In genomic region chr18:54775686-54776085, GRCh38 we compare ENCODE assay signal across 9 cellular contexts. TPM values are rescaled to one million over a fixed set of nuclear protein-coding genes. Genes with fewer than 3 reads are reported as not detected.
DNase-seq lines count a peak whose midpoint lies in the region; ATAC-seq and TF ChIP-seq lines count a peak whose summit lies in the region.
"Had no signal": no experiment of that assay in that cellular context is flagged by ENCODE, and none has a peak within 500 bp of the region (broad histone marks: within the 10 kb centered on the region; RNA-seq: fewer than 3 reads in every experiment).

No MANE protein-coding gene starts in this region.

- ATAC-seq in GM18870 (IDR thresholded peaks at IDR 0.05; ENCODE audit: unreplicated experiment) (no peak), GM19035 (IDR thresholded peaks at IDR 0.05; ENCODE audit: unreplicated experiment) (no peak)

- no peak overlapping the region for H3K4me3 ChIP-seq in GM06990 (replicated peaks; ENCODE audit: low read depth, low read length)
- H3K4me3 ChIP-seq in left ventricle myocardium inferior: no peak overlapping the region

- H3K4me1 ChIP-seq in left ventricle myocardium inferior: no peaks in the 10 kb centered on the region

- H3K36me3 ChIP-seq in GM06990 (ENCODE audit: control insufficient read depth, insufficient read depth, low read length): no peaks in the 10 kb centered on the region
- H3K36me3 ChIP-seq in left ventricle myocardium inferior: no peaks in the 10 kb centered on the region

- DNase-seq in GM06990 (ENCODE audit: extremely low read depth, insufficient read length) (no peak), RKO (ENCODE audit: low spot score) (peak; percentile 85), epithelial cell of prostate (ENCODE audit: low read depth, low spot score) (peak; percentile 64), renal cortical epithelial cell (ENCODE audit: low read depth) (peak; percentile 61), NCI-H2107 (lab: John Stamatoyannopoulos, UW) (no peak), left ventricle myocardium inferior (no peak)
- DNase-seq: GDM1 had no signal

- intact Hi-C loops in left ventricle myocardium inferior (cut with micrococcal nuclease): no loop called here

- no peaks in the 10 kb centered on the region for H3K9me3 ChIP-seq in left ventricle myocardium inferior (replicated peaks)

- TF ChIP-seq CTCF in GM06990 (IDR thresholded peaks at IDR 0.05; ENCODE audit: insufficient read depth, low read length, poor library complexity, severe bottlenecking) (peak; percentile 14), left ventricle myocardium inferior (IDR thresholded peaks at IDR 0.05; ENCODE audit: borderline replicate concordance) (no peak)

- H3K27ac ChIP-seq in epithelial cell of prostate: peak overlapping the region; percentile 97
- no peak overlapping the region for H3K27ac ChIP-seq in left ventricle myocardium inferior (replicated peaks)

- H3K27me3 ChIP-seq in GM06990 (replicated peaks; ENCODE audit: control insufficient read depth, insufficient read depth, low read length) (no peaks in the 10 kb centered on the region), left ventricle myocardium inferior (ENCODE audit: low read depth) (no peaks in the 10 kb centered on the region)

RNA-seq across cellular contexts. Expression of gene RAB27B, which starts 52.6 kb away (rescaled TPM):
- total RNA-seq in renal cortical epithelial cell (3.3 and 4.0 TPM in 2 replicates), left ventricle myocardium inferior (0.16 TPM)

Comparison
In these comparisons a context has a peak if more than half of its experiments do, and no peak if none do; other contexts are left out.
1. DNase-seq: peak in RKO (single experiment), epithelial cell of prostate (single experiment) and renal cortical epithelial cell (single experiment); none in GM06990 (single experiment), NCI-H2107 (single experiment) and left ventricle myocardium inferior (single experiment).